Comparison of ENCODE assay signal across 8 cellular contexts in genomic region chr19:42882730-42883129, GRCh38. TPM values are rescaled to one million over a fixed set of nuclear protein-coding genes. Genes with fewer than 3 reads are reported as not detected.
"Had no signal": no experiment of that assay in that cellular context is flagged by ENCODE, and none has a peak within 500 bp of the region (broad histone marks: within the 10 kb centered on the region; RNA-seq: fewer than 3 reads in every experiment).

No MANE protein-coding gene starts in this region.

RNA-seq across cellular contexts. Expression of gene PSG1, which starts 3.2 kb away (rescaled TPM):
- total RNA-seq: K562, NCI-H460, OCI-LY7, Right ventricle myocardium superior had no signal
- polyA plus RNA-seq: K562 had no signal

RNA-seq across cellular contexts. Expression of gene PSG6, which starts 35.0 kb away (rescaled TPM):
- total RNA-seq: K562, NCI-H460, PC-9, Right ventricle myocardium superior, RPMI7951, SJSA1 had no signal
- polyA plus RNA-seq: K562, SK-N-SH had no signal

RNA-seq across cellular contexts. Expression of gene PSG7, which starts 54.3 kb away (rescaled TPM):
- total RNA-seq: K562, NCI-H460, OCI-LY7, PC-9, Right ventricle myocardium superior, RPMI7951, SJSA1 had no signal
- polyA plus RNA-seq: K562 had no signal
